ENCODE assay signal across 34 cellular contexts in genomic region chr3:181862502-181862901, GRCh38.
"Had no signal": no experiment of that assay in that cellular context is flagged by ENCODE, and none has a peak within 500 bp of the region (broad histone marks: within the 10 kb centered on the region; RNA-seq: fewer than 3 reads in every experiment).

No MANE protein-coding gene starts in this region.

- H3K4me1 ChIP-seq: esophagus squamous epithelium, gastroesophageal sphincter, heart right ventricle had no signal

- FAIRE-seq: astrocyte, colon had no signal

- ATAC-seq: activated CD4-positive, CD25-positive, alpha-beta regulatory T cell treated with anti-CD3 and anti-CD28 coated beads, Interleukin-2, amount 50 U/mL, for 24 hours; activated CD8-positive, alpha-beta T cell treated with anti-CD3 and anti-CD28 coated beads for 36 hours; effector memory CD8-positive, alpha-beta T cell; gastroesophageal sphincter; heart right ventricle; T-helper 17 cell had no signal

- H3K36me3 ChIP-seq: esophagus squamous epithelium, gastroesophageal sphincter, heart right ventricle, WERI-Rb-1 had no signal

- H3K36me3 Mint-ChIP-seq: activated naive CD4-positive, alpha-beta T cell treated with anti-CD3 and anti-CD28 coated beads, Interleukin-2, amount 10 ng/mL, durations not matched to agents 7 days and 5 days; activated naive CD8-positive, alpha-beta T cell had no signal

- DNase-seq: activated B cell treated with CpG ODN at 0.5 μM for 24 hours; activated CD4-positive, alpha-beta T cell treated with anti-CD3 and anti-CD28 coated beads for 48 hours; activated CD4-positive, alpha-beta T cell treated with anti-CD3 and anti-CD28 coated beads, Interleukin-2, amount 50 U/mL, for 1 hour; activated CD4-positive, alpha-beta T cell treated with anti-CD3 and anti-CD28 coated beads, Interleukin-2, amount 50 U/mL, for 48 hours; activated CD8-positive, alpha-beta memory T cell treated with anti-CD3 and anti-CD28 coated beads for 24 hours; activated CD8-positive, alpha-beta T cell treated with anti-CD3 and anti-CD28 coated beads for 36 hours; activated gamma-delta T cell; activated naive CD4-positive, alpha-beta T cell; activated naive CD4-positive, alpha-beta T cell treated with anti-CD3 and anti-CD28 coated beads, Interleukin-2, amount 10 ng/mL, durations not matched to agents 7 days and 5 days; activated T-cell treated with anti-CD3 and anti-CD28 coated beads, Interleukin-2, amount 50 U/mL, for 1 hour; activated T-cell treated with anti-CD3 and anti-CD28 coated beads, Interleukin-2, amount 50 U/mL, for 48 hours; amniotic stem cell; anterior cingulate cortex; caudate nucleus; cortex of kidney; dermis blood vessel endothelial cell; effector CD4-positive, alpha-beta T cell; effector memory CD8-positive, alpha-beta T cell; erythroblast; esophagus squamous epithelium; foreskin melanocyte; heart right ventricle; T-helper 1 cell; T-helper 17 cell; T1000; WERI-Rb-1 had no signal

- H3K27ac ChIP-seq: esophagus squamous epithelium, gastroesophageal sphincter, heart right ventricle, WERI-Rb-1 had no signal

- H3K9me3 ChIP-seq: esophagus squamous epithelium, gastroesophageal sphincter, heart right ventricle had no signal

- H3K27ac Mint-ChIP-seq: activated B cell treated with CpG ODN at 0.5 μM for 24 hours; activated CD8-positive, alpha-beta T cell treated with anti-CD3 and anti-CD28 coated beads for 36 hours; activated naive CD4-positive, alpha-beta T cell treated with anti-CD3 and anti-CD28 coated beads, Interleukin-2, amount 10 ng/mL, durations not matched to agents 7 days and 5 days; activated naive CD8-positive, alpha-beta T cell; activated T-helper 1 cell treated with anti-CD3 and anti-CD28 coated beads, Interleukin-12 subunit alpha, Interleukin-12 subunit beta, Interleukin-2, Interleukin-4 antibody, amounts not matched to agents 30 ng/mL and 10 ng/mL and 1 ng/mL, durations not matched to agents 14 hours and 24 hours and 36 hours; activated T-helper 2 cell treated with anti-CD3 and anti-CD28 coated beads, Interferon-gamma antibody, Interleukin-2, Interleukin-4, amounts not matched to agents 10 μg/mL and 5 μg/mL and 100 μg/mL, durations not matched to agents 14 hours and 24 hours and 36 hours; effector memory CD8-positive, alpha-beta T cell; T-helper 17 cell; T-helper 2 cell treated with Interferon-gamma antibody and Interleukin-4, amounts not matched to agents 5 μg/mL and 100 μg/mL, for 36 hours had no signal

- H3K27me3 ChIP-seq: esophagus squamous epithelium, gastroesophageal sphincter had no signal

- H3K4me3 ChIP-seq: esophagus squamous epithelium, gastroesophageal sphincter, heart right ventricle had no signal

- H3K9me3 Mint-ChIP-seq: activated B cell treated with CpG ODN at 0.5 μM for 24 hours; activated CD8-positive, alpha-beta T cell treated with anti-CD3 and anti-CD28 coated beads for 36 hours; activated naive CD4-positive, alpha-beta T cell treated with anti-CD3 and anti-CD28 coated beads, Interleukin-2, amount 10 ng/mL, durations not matched to agents 7 days and 5 days; activated T-helper 1 cell treated with anti-CD3 and anti-CD28 coated beads, Interleukin-12 subunit alpha, Interleukin-12 subunit beta, Interleukin-2, Interleukin-4 antibody, amounts not matched to agents 30 ng/mL and 10 ng/mL and 1 ng/mL, durations not matched to agents 14 hours and 24 hours and 36 hours; activated T-helper 2 cell treated with anti-CD3 and anti-CD28 coated beads, Interferon-gamma antibody, Interleukin-2, Interleukin-4, amounts not matched to agents 10 μg/mL and 5 μg/mL and 100 μg/mL, durations not matched to agents 14 hours and 24 hours and 36 hours; T-helper 2 cell treated with Interferon-gamma antibody and Interleukin-4, amounts not matched to agents 5 μg/mL and 100 μg/mL, for 36 hours had no signal
